Comparison of ENCODE assay signal across 12 cellular contexts in genomic region chr4:135186002-135186401, GRCh38.
"Had no signal": no experiment of that assay in that cellular context is flagged by ENCODE, and none has a peak within 500 bp of the region (broad histone marks: within the 10 kb centered on the region; RNA-seq: fewer than 3 reads in every experiment).

No MANE protein-coding gene starts in this region.

- H3K36me3 Mint-ChIP-seq: activated naive CD8-positive, alpha-beta T cell treated with anti-CD3 and anti-CD28 coated beads, Interleukin-2, amount 10 ng/mL, durations not matched to agents 7 days and 5 days had no signal

- FAIRE-seq: bronchial epithelial cell had no signal

- H3K4me3 ChIP-seq: esophagus squamous epithelium, pancreas, suprapubic skin, upper lobe of right lung had no signal

- H3K4me1 Mint-ChIP-seq: activated CD4-positive, alpha-beta memory T cell treated with anti-CD3 and anti-CD28 coated beads, Interleukin-2, amount 10 ng/mL, durations not matched to agents 7 days and 5 days; activated naive CD8-positive, alpha-beta T cell treated with anti-CD3 and anti-CD28 coated beads, Interleukin-2, amount 10 ng/mL, durations not matched to agents 7 days and 5 days had no signal

- H3K27ac Mint-ChIP-seq: activated CD4-positive, alpha-beta memory T cell treated with anti-CD3 and anti-CD28 coated beads, Interleukin-2, amount 10 ng/mL, durations not matched to agents 7 days and 5 days; activated naive CD8-positive, alpha-beta T cell treated with anti-CD3 and anti-CD28 coated beads, Interleukin-2, amount 10 ng/mL, durations not matched to agents 7 days and 5 days; activated T-cell treated with anti-CD3 and anti-CD28 coated beads, Interleukin-2, amount 50 U/mL, for 72 hours had no signal

- H3K27ac ChIP-seq: esophagus squamous epithelium, pancreas, suprapubic skin, upper lobe of right lung had no signal

- H3K4me1 ChIP-seq: esophagus squamous epithelium, pancreas, suprapubic skin, upper lobe of right lung had no signal

- H3K4me3 Mint-ChIP-seq: activated CD4-positive, alpha-beta memory T cell treated with anti-CD3 and anti-CD28 coated beads, Interleukin-2, amount 10 ng/mL, durations not matched to agents 7 days and 5 days; activated naive CD8-positive, alpha-beta T cell treated with anti-CD3 and anti-CD28 coated beads, Interleukin-2, amount 10 ng/mL, durations not matched to agents 7 days and 5 days; activated T-cell treated with anti-CD3 and anti-CD28 coated beads, Interleukin-2, amount 50 U/mL, for 72 hours had no signal

- H3K9me3 ChIP-seq: esophagus squamous epithelium, pancreas, suprapubic skin, upper lobe of right lung had no signal

- H3K36me3 ChIP-seq: esophagus squamous epithelium, pancreas, suprapubic skin, upper lobe of right lung had no signal

- H3K27me3 ChIP-seq: esophagus squamous epithelium, pancreas, suprapubic skin, upper lobe of right lung had no signal

- DNase-seq: activated CD4-positive, alpha-beta memory T cell treated with anti-CD3 and anti-CD28 coated beads, Interleukin-2, amount 10 ng/mL, durations not matched to agents 7 days and 5 days; activated naive CD8-positive, alpha-beta T cell treated with anti-CD3 and anti-CD28 coated beads, Interleukin-2, amount 10 ng/mL, durations not matched to agents 7 days and 5 days; activated T-cell treated with anti-CD3 and anti-CD28 coated beads, Interleukin-2, amount 50 U/mL, for 72 hours; aorta; esophagus squamous epithelium; foreskin fibroblast; pancreas; stimulated activated CD4-positive, alpha-beta T cell treated with anti-CD3 and anti-CD28 coated beads, Interleukin-2, amount 100 ng/mL, for 48 hours; stimulated activated naive CD4-positive, alpha-beta T cell treated with Interleukin-2 at 50 U/mL for 16 hours; upper lobe of right lung had no signal

- H3K27me3 Mint-ChIP-seq: activated CD4-positive, alpha-beta memory T cell treated with anti-CD3 and anti-CD28 coated beads, Interleukin-2, amount 10 ng/mL, durations not matched to agents 7 days and 5 days; activated naive CD8-positive, alpha-beta T cell treated with anti-CD3 and anti-CD28 coated beads, Interleukin-2, amount 10 ng/mL, durations not matched to agents 7 days and 5 days had no signal

- ATAC-seq: activated T-cell treated with anti-CD3 and anti-CD28 coated beads, Interleukin-2, amount 50 U/mL, for 72 hours; pancreas; upper lobe of right lung had no signal
